8 cellular contexts compared by ENCODE assay signal in the genomic region with DNA sequence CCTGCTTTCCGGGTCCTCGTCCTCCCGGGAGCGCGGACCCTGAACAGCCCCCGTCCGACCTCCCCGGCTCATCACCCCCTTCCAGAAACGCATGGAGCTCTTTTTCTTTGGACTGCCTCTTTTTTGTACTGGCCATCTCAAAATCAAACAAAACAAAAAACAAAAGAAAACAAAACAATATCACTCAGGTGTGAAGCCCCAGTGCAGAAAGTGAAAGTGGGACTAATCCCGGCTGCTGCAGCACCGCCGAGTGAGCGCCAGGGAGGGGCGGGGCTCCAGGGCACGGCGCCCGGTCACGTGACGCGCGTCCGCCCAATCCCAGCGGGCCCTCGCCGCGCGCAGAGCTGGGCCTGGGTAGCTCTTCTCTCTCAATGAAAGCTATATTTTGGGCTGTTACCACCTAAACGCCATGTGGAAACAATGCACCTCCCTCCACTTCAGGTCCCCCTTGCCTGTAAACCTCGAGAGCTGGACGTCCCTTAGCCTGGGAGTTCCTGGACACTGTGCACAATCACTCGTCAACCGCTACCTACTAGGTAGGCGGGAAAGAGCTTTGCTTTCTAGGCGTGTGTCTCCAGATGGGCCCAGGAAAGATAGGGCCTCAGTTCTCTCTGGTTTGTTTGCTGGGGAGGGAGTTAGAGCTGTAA.
DNase-seq lines count a peak whose midpoint lies in the region; ATAC-seq, FAIRE-seq and TF ChIP-seq lines count a peak whose summit lies in the region.

No MANE protein-coding gene starts in this region.

- under 1% methylated on average over 34 of the region's 34 CpGs for WGBS in GM12878 (ENCODE audit: insufficient coverage, insufficient replicate concordance, low lambda C conversion rate, missing lambda C conversion rate)
- no CpG with 5 or more reads among the region's 34 CpGs for WGBS in iPS DF 6.9 (ENCODE audit: insufficient coverage, insufficient read length)

- peak overlapping the region; percentile 97 for H2AFZ ChIP-seq in GM12878 (ENCODE audit: control insufficient read depth, low read depth, low read length)

- no peaks in the 10 kb centered on the region for H3K79me2 ChIP-seq in GM12878 (ENCODE audit: control insufficient read depth, insufficient read depth, low read length)

- RAD21 ChIA-PET in GM12878 (lab: Charles Lee; ENCODE audit: unreplicated experiment) = interaction anchor here (0.7 to 2.8 kb wide), 8 partner anchors 91 to 561 kb away, joined by 3 to 10 read pairs (median 4); a partner anchor contains a TSS

- H3K4me3 ChIP-seq in GM12878 (peak overlapping the region; percentile 79), iPS DF 6.9 (ENCODE audit: low read length) (peak overlapping the region; percentile 27; the same call in 1 of the 2 replicates), skeletal muscle cell (ENCODE audit: low read depth, low read length) (peak overlapping the region; percentile 75)

- no peak for TF ChIP-seq CTCF in GM12878 (IDR thresholded peaks at IDR 0.05 in 2 of 3, conservative IDR thresholded peaks at IDR 0.05 in 1 of 3; ENCODE audit: control insufficient read depth in 2 of 3, extremely low read depth in 1 of 3, insufficient read depth in 1 of 3, low read depth in 3 of 3, low read length in 3 of 3)

- no peak for TF ChIP-seq EP300 in GM12878 (IDR thresholded peaks at IDR 0.05; ENCODE audit: borderline replicate concordance in 1 of 2, control insufficient read depth in 1 of 2, low read depth in 2 of 2, low read length in 2 of 2)

- H3K36me3 ChIP-seq in GM12878 (ENCODE audit: control insufficient read depth in 2 of 2, insufficient read depth in 2 of 2, low read length in 1 of 2) (no peaks in the 10 kb centered on the region), iPS DF 6.9 (ENCODE audit: control insufficient read depth, insufficient read depth, low read length) (no peaks in the 10 kb centered on the region)

- TF ChIP-seq RAD21 in GM12878 (IDR thresholded peaks at IDR 0.05; ENCODE audit: insufficient read depth, low read depth, low read length) = no peak

- H3K4me2 ChIP-seq in GM12878 (ENCODE audit: control insufficient read depth, insufficient read depth) = peak overlapping the region; percentile 60

- peaks cover 5% of the 10 kb centered on the region; the same call in 1 of the 2 replicates for H3K4me1 ChIP-seq in GM12878 (ENCODE audit: control insufficient read depth, insufficient read depth, low read length)
- H3K4me1 ChIP-seq in iPS DF 6.9 (ENCODE audit: control insufficient read depth, insufficient read depth, low read length) = no peaks in the 10 kb centered on the region

- no peak overlapping the region for H3K27ac ChIP-seq in GM12878 (ENCODE audit: control insufficient read depth, insufficient read depth)
- no peak overlapping the region for H3K27ac ChIP-seq in iPS DF 6.9 (ENCODE audit: low read length)

- FAIRE-seq in GM12878 (lab: Jason Lieb, UNC) = peak; percentile 62

- CTCF ChIA-PET in GM12878 (lab: Yijun Ruan, JAX) = interaction anchor here (0.8 to 3.2 kb wide), 8 partner anchors 8 to 590 kb away, joined by 3 to 16 read pairs (median 3); a partner anchor contains a TSS

- in situ Hi-C loops in GM12878 (cut with MboI) = no loop called here

- SMC1A ChIA-PET in GM12878 (lab: Charles Lee; ENCODE audit: uncharacterized antibody, unreplicated experiment) = interaction anchor here (0.7 to 2.3 kb wide), 16 partner anchors 9 to 561 kb away, joined by 3 to 7 read pairs (median 4); a partner anchor contains a TSS

- H3K9me3 ChIP-seq in GM12878 (replicated peaks; ENCODE audit: control insufficient read depth, insufficient read depth, low read length) (peaks cover 6% of the 10 kb centered on the region), iPS DF 6.9 (ENCODE audit: control insufficient read depth, insufficient read depth, low read length) (no peaks in the 10 kb centered on the region)

- intact Hi-C loops in GM12878 (cut with micrococcal nuclease; ENCODE audit: unreplicated experiment) = loop anchor here (10.0 kb wide), 2 partner anchors 232 to 508 kb away; no protein-coding TSS in a partner anchor

- peak overlapping the region; percentile 39; the same call in 1 of the 2 replicates for H3K9ac ChIP-seq in GM12878 (ENCODE audit: control insufficient read depth, insufficient read depth, low read length)

- peak; percentile 54 for ATAC-seq in GM18499 (IDR thresholded peaks at IDR 0.05; ENCODE audit: insufficient read depth, unreplicated experiment)
- ATAC-seq in HG02759 (IDR thresholded peaks at IDR 0.05; ENCODE audit: unreplicated experiment) = peak; percentile 91
- ATAC-seq in GM12878 = peak; percentile 98

- TF ChIP-seq POLR2A in GM12878 (IDR thresholded peaks at IDR 0.05; ENCODE audit: low read depth, low read length) = no peak; the same call in 1 of the 2 replicates

- POLR2A ChIA-PET in GM12878 (lab: Charles Lee) = interaction anchor here (0.6 to 1.1 kb wide), 2 partner anchors 406 to 539 kb away, joined by 3 to 4 read pairs; no protein-coding TSS in a partner anchor

- H3K27me3 ChIP-seq in GM12878 (replicated peaks in 1 of 2; ENCODE audit: control insufficient read depth in 2 of 2, insufficient read depth in 2 of 2, low read length in 1 of 2) = peaks cover 12 to 22% of the 10 kb centered on the region in 2 experiments
- H3K27me3 ChIP-seq in iPS DF 6.9 (ENCODE audit: control insufficient read depth, insufficient read depth, low read length) = peaks cover 60% of the 10 kb centered on the region

- no peaks in the 10 kb centered on the region for H4K20me1 ChIP-seq in GM12878 (ENCODE audit: control insufficient read depth, insufficient read depth)

- BruUV-seq in GM12878 (replicated peaks; lab: Mats Ljungman, UMichigan) = no TSS peak

- DNase-seq in NCI-H1417 (lab: John Stamatoyannopoulos, UW) (peak; percentile 87 to 91 (median 89)), T-helper 9 cell (peak; percentile 85), GM12878 (ENCODE audit: low read depth, low spot score) (peak; percentile 45), iPS DF 6.9 (ENCODE audit: low read depth, low spot score) (no peak), skeletal muscle cell (ENCODE audit: low read depth) (peak; percentile 38), inferior parietal cortex (ENCODE audit: extremely low spot score) (no peak)

TF ChIP-seq in GM12878, 131 proteins besides CTCF, POLR2A, EP300 and RAD21 (continues in another document):
- TF ChIP-seq SUPT20H (IDR thresholded peaks at IDR 0.05; ENCODE audit: borderline replicate concordance, control insufficient read depth, low read depth, low read length) (no peak), IKZF1 (conservative IDR thresholded peaks at IDR 0.05) (peak; percentile 57; the same call in 1 of the 2 replicates), SMARCA5 (IDR thresholded peaks at IDR 0.05) (0 out of 2 replicates have a peak, but pooled peaks have one; percentile 29), CHD2 (IDR thresholded peaks at IDR 0.05; ENCODE audit: borderline replicate concordance, low read depth, low read length) (0 out of 2 replicates have a peak, but pooled peaks have one; percentile 15), ASH2L (IDR thresholded peaks at IDR 0.05; ENCODE audit: borderline replicate concordance, low read depth) (peak; percentile 94; the same call in 1 of the 2 replicates)
- TF ChIP-seq, protein P1, sequence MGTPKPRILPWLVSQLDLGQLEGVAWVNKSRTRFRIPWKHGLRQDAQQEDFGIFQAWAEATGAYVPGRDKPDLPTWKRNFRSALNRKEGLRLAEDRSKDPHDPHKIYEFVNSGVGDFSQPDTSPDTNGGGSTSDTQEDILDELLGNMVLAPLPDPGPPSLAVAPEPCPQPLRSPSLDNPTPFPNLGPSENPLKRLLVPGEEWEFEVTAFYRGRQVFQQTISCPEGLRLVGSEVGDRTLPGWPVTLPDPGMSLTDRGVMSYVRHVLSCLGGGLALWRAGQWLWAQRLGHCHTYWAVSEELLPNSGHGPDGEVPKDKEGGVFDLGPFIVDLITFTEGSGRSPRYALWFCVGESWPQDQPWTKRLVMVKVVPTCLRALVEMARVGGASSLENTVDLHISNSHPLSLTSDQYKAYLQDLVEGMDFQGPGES (IDR thresholded peaks at IDR 0.05) = 0 out of 2 replicates have a peak, but pooled peaks have one; percentile 11
- TF ChIP-seq, protein P2, sequence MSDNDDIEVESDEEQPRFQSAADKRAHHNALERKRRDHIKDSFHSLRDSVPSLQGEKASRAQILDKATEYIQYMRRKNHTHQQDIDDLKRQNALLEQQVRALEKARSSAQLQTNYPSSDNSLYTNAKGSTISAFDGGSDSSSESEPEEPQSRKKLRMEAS (IDR thresholded peaks at IDR 0.05; ENCODE audit: low read depth, low read length) = peak; percentile 91
- TF ChIP-seq, protein P3, sequence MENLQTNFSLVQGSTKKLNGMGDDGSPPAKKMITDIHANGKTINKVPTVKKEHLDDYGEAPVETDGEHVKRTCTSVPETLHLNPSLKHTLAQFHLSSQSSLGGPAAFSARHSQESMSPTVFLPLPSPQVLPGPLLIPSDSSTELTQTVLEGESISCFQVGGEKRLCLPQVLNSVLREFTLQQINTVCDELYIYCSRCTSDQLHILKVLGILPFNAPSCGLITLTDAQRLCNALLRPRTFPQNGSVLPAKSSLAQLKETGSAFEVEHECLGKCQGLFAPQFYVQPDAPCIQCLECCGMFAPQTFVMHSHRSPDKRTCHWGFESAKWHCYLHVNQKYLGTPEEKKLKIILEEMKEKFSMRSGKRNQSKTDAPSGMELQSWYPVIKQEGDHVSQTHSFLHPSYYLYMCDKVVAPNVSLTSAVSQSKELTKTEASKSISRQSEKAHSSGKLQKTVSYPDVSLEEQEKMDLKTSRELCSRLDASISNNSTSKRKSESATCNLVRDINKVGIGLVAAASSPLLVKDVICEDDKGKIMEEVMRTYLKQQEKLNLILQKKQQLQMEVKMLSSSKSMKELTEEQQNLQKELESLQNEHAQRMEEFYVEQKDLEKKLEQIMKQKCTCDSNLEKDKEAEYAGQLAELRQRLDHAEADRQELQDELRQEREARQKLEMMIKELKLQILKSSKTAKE (IDR thresholded peaks at IDR 0.05; ENCODE audit: low read depth, poor library complexity, severe bottlenecking) = peak; percentile 22

Comparison
In these comparisons a context has a peak if more than half of its experiments do, and no peak if none do; other contexts are left out.
1. DNase-seq: peak in NCI-H1417 (3 of 3), T-helper 9 cell (single experiment), GM12878 (single experiment) and skeletal muscle cell (single experiment); none in iPS DF 6.9 (single experiment) and inferior parietal cortex (single experiment).
2. H3K4me3 ChIP-seq: peak in every context shown above with its lines; median percentile 79 in GM12878; 75 in skeletal muscle cell; 27 in iPS DF 6.9.
3. Peak in every context shown above with its lines, with median percentiles within 50 percentile points of each other: ATAC-seq.